8 cellular contexts compared by ENCODE assay signal in the genomic region with DNA sequence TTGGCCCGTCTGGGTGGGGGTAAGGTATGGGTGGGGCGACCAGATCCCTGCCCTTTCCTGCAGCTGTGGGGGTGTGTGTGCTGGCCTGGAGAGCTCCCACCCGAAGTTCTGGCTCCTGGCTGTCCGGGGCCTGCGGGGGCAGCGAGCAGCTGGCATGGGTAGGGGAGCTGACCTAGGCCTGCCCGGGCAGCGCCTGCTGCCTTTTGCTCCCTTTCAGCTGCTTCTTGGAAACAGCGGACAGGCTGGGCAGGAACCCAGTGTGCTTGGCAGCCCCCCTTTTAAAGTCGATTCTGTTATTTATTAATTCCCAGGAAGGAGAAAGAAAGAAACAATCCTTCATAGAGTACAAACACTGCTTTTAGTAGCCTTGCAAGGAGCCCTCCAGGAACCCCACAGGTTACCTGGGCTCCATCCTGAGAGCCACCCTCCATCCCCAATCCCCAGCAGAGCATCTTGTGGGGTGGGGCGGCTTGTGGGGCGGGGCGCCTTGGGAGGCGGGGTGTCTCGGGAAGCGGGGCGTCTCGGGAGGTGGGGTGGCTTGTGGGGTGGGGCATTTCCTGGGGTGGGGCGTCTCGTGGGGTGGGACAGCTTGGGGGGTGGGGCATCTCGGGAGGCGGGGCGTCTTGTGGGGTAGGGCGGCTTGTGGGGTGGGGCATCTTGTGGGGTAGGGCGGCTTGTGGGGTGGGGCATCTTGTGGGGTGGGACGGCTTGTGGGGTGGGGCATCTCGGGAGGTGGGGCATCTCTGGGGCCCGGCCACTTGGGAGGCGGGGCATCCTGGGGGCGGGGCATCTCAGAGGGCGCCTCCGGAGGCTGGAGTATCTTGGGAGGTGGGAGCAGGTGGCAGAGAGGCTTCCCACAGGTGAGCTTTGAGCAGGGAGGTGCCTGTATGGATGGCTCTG. TPM values are rescaled to one million over a fixed set of nuclear protein-coding genes. Genes with fewer than 3 reads are reported as not detected.
DNase-seq lines count a peak whose midpoint lies in the region; ATAC-seq, FAIRE-seq and TF ChIP-seq lines count a peak whose summit lies in the region.
"Had no signal": no experiment of that assay in that cellular context is flagged by ENCODE, and none has a peak within 500 bp of the region (broad histone marks: within the 10 kb centered on the region; RNA-seq: fewer than 3 reads in every experiment).

No MANE protein-coding gene starts in this region.

- peaks cover 71% of the 10 kb centered on the region for H3K4me1 Mint-ChIP-seq in HFFc6 (ENCODE audit: low read depth)
- H3K4me1 Mint-ChIP-seq in activated CD4-positive, alpha-beta memory T cell treated with anti-CD3 and anti-CD28 coated beads, Interleukin-2, amount 10 ng/mL, durations not matched to agents 7 days and 5 days, result peaks cover 74% of the 10 kb centered on the region
- H3K4me1 Mint-ChIP-seq in CD14-positive monocyte, result peaks cover 50% of the 10 kb centered on the region

- ATAC-seq in GM21825 (IDR thresholded peaks at IDR 0.05; ENCODE audit: unreplicated experiment), result no peak
- no peak for ATAC-seq in GM18519 (IDR thresholded peaks at IDR 0.05; ENCODE audit: low FRiP score, unreplicated experiment)

- H3K4me3 ChIP-seq in keratinocyte (ENCODE audit: control insufficient read depth in 2 of 3, extremely low read depth in 1 of 3, insufficient read depth in 2 of 3, low read depth in 1 of 3, low read length in 3 of 3), result no peak overlapping the region
- no peak overlapping the region for H3K4me3 ChIP-seq in testis

- no peak for FAIRE-seq in keratinocyte (lab: Jason Lieb, UNC)

- dilution Hi-C loops in keratinocyte (cut with MboI; ENCODE audit: extremely low pct_ligation_motif_present, low sequenced_read_pairs), result no loop called here

- H3K36me3 ChIP-seq in keratinocyte (ENCODE audit: control insufficient read depth in 2 of 2, extremely low read depth in 1 of 2, insufficient read depth in 2 of 2, low read length in 2 of 2), result peaks cover 25 to 30% of the 10 kb centered on the region in 2 experiments
- H3K36me3 ChIP-seq in testis (ENCODE audit: low read depth, missing control alignments), result no peaks in the 10 kb centered on the region

- no peak overlapping the region for H3K9ac ChIP-seq in keratinocyte (ENCODE audit: control insufficient read depth, extremely low read depth, insufficient read depth, low read length)

- no peak for DNase-seq in HFFc6
- DNase-seq in activated CD4-positive, alpha-beta memory T cell treated with anti-CD3 and anti-CD28 coated beads, Interleukin-2, amount 10 ng/mL, durations not matched to agents 7 days and 5 days, result peak; percentile 43
- DNase-seq in keratinocyte (ENCODE audit: low read depth, low spot score), result peak; percentile 65
- DNase-seq in testis, result peak; percentile 56
- DNase-seq in CD14-positive monocyte (ENCODE audit: low spot score), result no peak

- intact Hi-C loops in testis (cut with DNase I; ENCODE audit: low total_unique reads) (no loop called here), CD14-positive monocyte (cut with micrococcal nuclease) (no loop called here)

- no peaks in the 10 kb centered on the region for H3K9me1 ChIP-seq in keratinocyte (ENCODE audit: control insufficient read depth, extremely low read depth, insufficient read depth, low read length)

- no peaks in the 10 kb centered on the region; the same call in 1 of the 2 replicates for H3K27me3 Mint-ChIP-seq in HFFc6 (ENCODE audit: insufficient read depth)
- no peaks in the 10 kb centered on the region for H3K27me3 Mint-ChIP-seq in activated CD4-positive, alpha-beta memory T cell treated with anti-CD3 and anti-CD28 coated beads, Interleukin-2, amount 10 ng/mL, durations not matched to agents 7 days and 5 days
- peaks cover 0 to 4% (median 2%) of the 10 kb centered on the region in 3 donors for H3K27me3 Mint-ChIP-seq in CD14-positive monocyte (ENCODE audit: low read depth in 3 of 3)

- TF ChIP-seq POLR2A in testis (IDR thresholded peaks at IDR 0.05), result no peak

- H2AFZ ChIP-seq in keratinocyte (ENCODE audit: control insufficient read depth, low read length), result no peak overlapping the region

- POLR2A ChIA-PET in activated CD4-positive, alpha-beta memory T cell treated with anti-CD3 and anti-CD28 coated beads, Interleukin-2, amount 10 ng/mL, durations not matched to agents 7 days and 5 days (lab: Charles Lee), result interaction anchor here (1.4 kb wide), 1 partner anchor 15 kb away, joined by 5 read pairs; no protein-coding TSS in a partner anchor

- 46 to 55% methylated on average over 10 to 29 of the region's 32 CpGs for WGBS in testis, 2 donors

- no peaks in the 10 kb centered on the region for H3K36me3 Mint-ChIP-seq in HFFc6 (ENCODE audit: low read depth)
- peaks cover 7% of the 10 kb centered on the region for H3K36me3 Mint-ChIP-seq in activated CD4-positive, alpha-beta memory T cell treated with anti-CD3 and anti-CD28 coated beads, Interleukin-2, amount 10 ng/mL, durations not matched to agents 7 days and 5 days (ENCODE audit: low read depth)
- H3K36me3 Mint-ChIP-seq in CD14-positive monocyte, result peaks cover 3% of the 10 kb centered on the region in 2 donors

- H3K79me2 ChIP-seq in keratinocyte (ENCODE audit: control insufficient read depth, insufficient read depth, low read length), result peaks cover 97% of the 10 kb centered on the region

- peak overlapping the region; percentile 41 for H3K4me2 ChIP-seq in keratinocyte (ENCODE audit: control insufficient read depth, extremely low read depth, insufficient read depth, low read depth, low read length)

- H3K9me3 ChIP-seq in keratinocyte (ENCODE audit: control insufficient read depth, low read depth, low read length), result no peaks in the 10 kb centered on the region
- no peaks in the 10 kb centered on the region for H3K9me3 ChIP-seq in testis

- CTCF ChIA-PET in activated CD4-positive, alpha-beta memory T cell treated with anti-CD3 and anti-CD28 coated beads, Interleukin-2, amount 10 ng/mL, durations not matched to agents 7 days and 5 days (lab: Charles Lee), result interaction anchor here (1.0 to 1.6 kb wide), 2 partner anchors 10 to 17 kb away, joined by 4 to 5 read pairs; a partner anchor contains a TSS

- TF ChIP-seq CTCF in HFFc6 (IDR thresholded peaks at IDR 0.05) (no peak), keratinocyte (optimal IDR thresholded peaks at IDR 0.05 in 1 of 3, IDR thresholded peaks at IDR 0.05 in 1 of 3, conservative IDR thresholded peaks at IDR 0.05 in 1 of 3; ENCODE audit: extremely low read depth in 1 of 3, insufficient read depth in 2 of 3, low read length in 3 of 3) (no peak), testis (IDR thresholded peaks at IDR 0.05) (no peak), CD14-positive monocyte (IDR thresholded peaks at IDR 0.05) (no peak)

- H3K4me3 Mint-ChIP-seq in HFFc6 (no peak overlapping the region), CD14-positive monocyte (no peak overlapping the region)
- H3K4me3 Mint-ChIP-seq in activated CD4-positive, alpha-beta memory T cell treated with anti-CD3 and anti-CD28 coated beads, Interleukin-2, amount 10 ng/mL, durations not matched to agents 7 days and 5 days, result no peak overlapping the region

- H4K20me1 ChIP-seq in keratinocyte (ENCODE audit: control insufficient read depth, extremely low read depth, insufficient read depth, low read length), result peaks cover 68% of the 10 kb centered on the region

- H3K9me3 Mint-ChIP-seq in HFFc6 (no peaks in the 10 kb centered on the region), CD14-positive monocyte (no peaks in the 10 kb centered on the region)
- no peaks in the 10 kb centered on the region for H3K9me3 Mint-ChIP-seq in activated CD4-positive, alpha-beta memory T cell treated with anti-CD3 and anti-CD28 coated beads, Interleukin-2, amount 10 ng/mL, durations not matched to agents 7 days and 5 days

- H3K27me3 ChIP-seq in keratinocyte (ENCODE audit: control insufficient read depth, extremely low read depth, insufficient read depth, low read length) (no peaks in the 10 kb centered on the region), testis (no peaks in the 10 kb centered on the region)

- H3K4me1 ChIP-seq in keratinocyte (ENCODE audit: control insufficient read depth, extremely low read depth, insufficient read depth, low read length), result peaks cover 55% of the 10 kb centered on the region
- peaks cover 92% of the 10 kb centered on the region for H3K4me1 ChIP-seq in testis

- H3K27ac Mint-ChIP-seq in HFFc6, result peak overlapping the region; percentile 86
- peak overlapping the region; percentile 63 for H3K27ac Mint-ChIP-seq in activated CD4-positive, alpha-beta memory T cell treated with anti-CD3 and anti-CD28 coated beads, Interleukin-2, amount 10 ng/mL, durations not matched to agents 7 days and 5 days
- H3K27ac Mint-ChIP-seq in CD14-positive monocyte, result no peak overlapping the region

- no peak overlapping the region for H3K27ac ChIP-seq in keratinocyte (ENCODE audit: control insufficient read depth, insufficient read depth, low read length)
- peak overlapping the region; percentile 88 to 97 for H3K27ac ChIP-seq in testis
- H3K27ac ChIP-seq: VCaP had no signal

RNA-seq across cellular contexts. Expression of a gene that starts 7.0 kb away (rescaled TPM):
- total RNA-seq in HFFc6 (2021; fragmentation: NEBNext Ultra II Directional; extraction: Animal tissue kit (Norgen Biotek cat#: 25700)), result 100 to 1,000 TPM; 540 to 738 (median 627) TPM
- 100 to 1,000 TPM; 192 TPM for total RNA-seq in activated CD4-positive, alpha-beta memory T cell treated with anti-CD3 and anti-CD28 coated beads, Interleukin-2, amount 10 ng/mL, durations not matched to agents 7 days and 5 days
- polyA plus RNA-seq in keratinocyte (194 to 429 TPM (median 320 TPM) in 3 replicates), testis (ENCODE audit: insufficient read depth, low read depth, low replicate concordance) (665 TPM), CD14-positive monocyte (10 to 100 TPM in 1 of 2 donors, 1 to 10 TPM in 1; 3.2 to 12.3 TPM)
- 94.1 TPM for polyA plus RNA-seq in keratinocyte (2011; ENCODE audit: low read depth)
- polyA plus RNA-seq in keratinocyte (2011; cell fraction: cytosol; rRNA removed), result 211 and 326 TPM in 2 replicates
- 476 and 659 TPM in 2 replicates for polyA plus RNA-seq in keratinocyte (2011; cell fraction: nucleus; rRNA removed)
- 517 and 572 TPM in 2 replicates for polyA plus RNA-seq in keratinocyte (2012; ENCODE audit: low replicate concordance)
- polyA minus RNA-seq in keratinocyte, result 327 to 957 TPM (median 546 TPM) in 3 replicates
- 543 TPM for polyA minus RNA-seq in keratinocyte (2011; cell fraction: cytosol; rRNA and poly(A)+ RNA removed)
- 405 and 451 TPM in 2 replicates for polyA minus RNA-seq in keratinocyte (2011; cell fraction: nucleus; rRNA and poly(A)+ RNA removed)
- total RNA-seq in testis, result 100 to 1,000 TPM; 541 to 829 TPM

RNA-seq across cellular contexts. Expression of a gene that starts 16.5 kb away (rescaled TPM):
- 10 to 100 TPM; 47.4 to 74.7 (median 62.8) TPM for total RNA-seq in HFFc6 (2021; fragmentation: NEBNext Ultra II Directional; extraction: Animal tissue kit (Norgen Biotek cat#: 25700))
- 10 to 100 TPM; 46.4 to 46.5 TPM for total RNA-seq in activated CD4-positive, alpha-beta memory T cell treated with anti-CD3 and anti-CD28 coated beads, Interleukin-2, amount 10 ng/mL, durations not matched to agents 7 days and 5 days
- polyA plus RNA-seq in keratinocyte (15.9 to 27.1 TPM (median 18.6 TPM) in 3 replicates), testis (ENCODE audit: insufficient read depth, low read depth, low replicate concordance) (133 TPM), CD14-positive monocyte (10 to 100 TPM; 52.0 to 74.6 TPM)
- polyA plus RNA-seq in keratinocyte (2011; ENCODE audit: low read depth), result 16.4 TPM
- 9.5 and 26.4 TPM in 2 replicates for polyA plus RNA-seq in keratinocyte (2011; cell fraction: cytosol; rRNA removed)
- polyA plus RNA-seq in keratinocyte (2011; cell fraction: nucleus; rRNA removed), result 22.0 and 31.6 TPM in 2 replicates
- polyA plus RNA-seq in keratinocyte (2012; ENCODE audit: low replicate concordance), result 38.2 and 40.2 TPM in 2 replicates
- polyA minus RNA-seq in keratinocyte, result 13.8 to 23.9 TPM (median 14.9 TPM) in 3 replicates
- polyA minus RNA-seq in keratinocyte (2011; cell fraction: cytosol; rRNA and poly(A)+ RNA removed), result 37.0 TPM
- 12.8 and 15.4 TPM in 2 replicates for polyA minus RNA-seq in keratinocyte (2011; cell fraction: nucleus; rRNA and poly(A)+ RNA removed)
- total RNA-seq in testis, result 10 to 100 TPM; 87.4 to 95.5 TPM

Comparison
In these comparisons a context has a peak if more than half of its experiments do, and no peak if none do; other contexts are left out.
1. DNase-seq: peak in activated CD4-positive, alpha-beta memory T cell treated with anti-CD3 and anti-CD28 coated beads, Interleukin-2, amount 10 ng/mL, durations not matched to agents 7 days and 5 days (single experiment), keratinocyte (single experiment) and testis (single experiment); none in HFFc6 (single experiment) and CD14-positive monocyte (single experiment).
2. H3K27ac Mint-ChIP-seq: peak in HFFc6 (single experiment) and activated CD4-positive, alpha-beta memory T cell treated with anti-CD3 and anti-CD28 coated beads, Interleukin-2, amount 10 ng/mL, durations not matched to agents 7 days and 5 days (single experiment); none in CD14-positive monocyte (0 of 7).